8 cellular contexts compared by ENCODE assay signal in genomic region chr9:63337899-63338604, GRCh38.
DNase-seq lines count a peak whose midpoint lies in the region; ATAC-seq, FAIRE-seq and TF ChIP-seq lines count a peak whose summit lies in the region.
"Not testable (repeated sequence)": the region's sequence is repeated elsewhere in the genome, so short reads cannot be mapped to it uniquely, and the experiment has no call there.

No MANE protein-coding gene starts in this region.

- not testable (repeated sequence) for H3K9me3 Mint-ChIP-seq in activated T-cell treated with anti-CD3 and anti-CD28 coated beads, Interleukin-2, amount 50 U/mL, for 72 hours

- intact Hi-C loops in vagina (cut with DNase I): not testable (repeated sequence)

- H3K9me3 ChIP-seq in lung (ENCODE audit: control insufficient read depth in 2 of 2, insufficient read depth in 1 of 2, low read length in 1 of 2); skeletal muscle satellite cell (replicated peaks; ENCODE audit: low read length); vagina: not testable (repeated sequence)

- 54 to 76% methylated on average over 5 of the region's 6 CpGs for WGBS in lung, 2 donors

- not testable (repeated sequence) for TF ChIP-seq CTCF in bronchial epithelial cell (IDR thresholded peaks at IDR 0.05; ENCODE audit: insufficient read depth, low read length, severe bottlenecking); fibroblast of villous mesenchyme (IDR thresholded peaks at IDR 0.05; ENCODE audit: insufficient read depth, low read depth, low read length); lung (IDR thresholded peaks at IDR 0.05; ENCODE audit: control extremely low read depth, extremely low read depth); vagina (IDR thresholded peaks at IDR 0.05)

- not testable (repeated sequence) for ATAC-seq in activated T-cell treated with anti-CD3 and anti-CD28 coated beads, Interleukin-2, amount 50 U/mL, for 72 hours (replicated peaks in 1 of 2); lung (ENCODE audit: insufficient read depth, low FRiP score)

- H3K4me1 ChIP-seq in lung (ENCODE audit: control insufficient read depth in 2 of 2, insufficient read depth in 2 of 2, low read length in 2 of 2); skeletal muscle satellite cell (ENCODE audit: control insufficient read depth, insufficient read depth, low read length); vagina: not testable (repeated sequence)

- peak overlapping the region; percentile 2 for H3K4me2 ChIP-seq in skeletal muscle satellite cell (ENCODE audit: low read length)

- not testable (repeated sequence) for H3K36me3 ChIP-seq in bronchial epithelial cell (ENCODE audit: control insufficient read depth, insufficient read depth, low read length); lung (ENCODE audit: control insufficient read depth in 2 of 2, insufficient read depth in 2 of 2, low read length in 2 of 2); skeletal muscle satellite cell (ENCODE audit: insufficient read depth, low read length); vagina

- peak overlapping the region; percentile 28 for H3K9ac ChIP-seq in skeletal muscle satellite cell (ENCODE audit: low read depth, low read length)

- not testable (repeated sequence) for H3K36me3 Mint-ChIP-seq in activated T-cell treated with anti-CD3 and anti-CD28 coated beads, Interleukin-2, amount 50 U/mL, for 72 hours (ENCODE audit: insufficient read depth in 2 of 2)

- FAIRE-seq in H54 (lab: Jason Lieb, UNC): peak; percentile 99
- FAIRE-seq in RCC 7860 (lab: Jason Lieb, UNC): peak; percentile 97
- not testable (repeated sequence) for FAIRE-seq in bronchial epithelial cell (lab: Jason Lieb, UNC)

- TF ChIP-seq POLR2A in H54 (IDR thresholded peaks at IDR 0.05; ENCODE audit: low read depth, low read length); vagina (IDR thresholded peaks at IDR 0.05): not testable (repeated sequence)

- not testable (repeated sequence) for H3K4me1 Mint-ChIP-seq in activated T-cell treated with anti-CD3 and anti-CD28 coated beads, Interleukin-2, amount 50 U/mL, for 72 hours (ENCODE audit: low read depth)

- H3K4me3 Mint-ChIP-seq in activated T-cell treated with anti-CD3 and anti-CD28 coated beads, Interleukin-2, amount 50 U/mL, for 72 hours: peak overlapping the region in 1 of 2 donors; percentile 34

- not testable (repeated sequence) for H3K4me3 ChIP-seq in bronchial epithelial cell (ENCODE audit: low read depth, low read length); fibroblast of villous mesenchyme (ENCODE audit: low read depth, low read length); lung; skeletal muscle satellite cell (ENCODE audit: low read length); vagina

- peak overlapping the region; percentile 76 to 82 for H3K27ac ChIP-seq in lung (ENCODE audit: low read depth in 1 of 2, low read length in 1 of 2)
- peak overlapping the region; percentile 27 for H3K27ac ChIP-seq in vagina

- DNase-seq in H54 (ENCODE audit: insufficient read length, low spot score); lung (ENCODE audit: low spot score); vagina (ENCODE audit: extremely low spot score in 2 of 2): not testable (repeated sequence)
- peak; percentile 86 for DNase-seq in RCC 7860 (ENCODE audit: low spot score)
- DNase-seq in activated T-cell treated with anti-CD3 and anti-CD28 coated beads, Interleukin-2, amount 50 U/mL, for 72 hours: peak; percentile 12 to 19
- peak; percentile 98 for DNase-seq in bronchial epithelial cell (ENCODE audit: low read depth)
- DNase-seq in fibroblast of villous mesenchyme (ENCODE audit: low read depth): peak; percentile 54

- H3K27ac Mint-ChIP-seq in activated T-cell treated with anti-CD3 and anti-CD28 coated beads, Interleukin-2, amount 50 U/mL, for 72 hours: peak overlapping the region; percentile 87

- not testable (repeated sequence) for H3K27me3 ChIP-seq in bronchial epithelial cell (ENCODE audit: control insufficient read depth, insufficient read depth, low read length); lung (ENCODE audit: control insufficient read depth, insufficient read depth); skeletal muscle satellite cell (ENCODE audit: control insufficient read depth, insufficient read depth, low read length); vagina

- H3K27me3 Mint-ChIP-seq in activated T-cell treated with anti-CD3 and anti-CD28 coated beads, Interleukin-2, amount 50 U/mL, for 72 hours (ENCODE audit: low read depth): not testable (repeated sequence)
